Comparison of ENCODE assay signal across 1 cellular context in the genomic region with DNA sequence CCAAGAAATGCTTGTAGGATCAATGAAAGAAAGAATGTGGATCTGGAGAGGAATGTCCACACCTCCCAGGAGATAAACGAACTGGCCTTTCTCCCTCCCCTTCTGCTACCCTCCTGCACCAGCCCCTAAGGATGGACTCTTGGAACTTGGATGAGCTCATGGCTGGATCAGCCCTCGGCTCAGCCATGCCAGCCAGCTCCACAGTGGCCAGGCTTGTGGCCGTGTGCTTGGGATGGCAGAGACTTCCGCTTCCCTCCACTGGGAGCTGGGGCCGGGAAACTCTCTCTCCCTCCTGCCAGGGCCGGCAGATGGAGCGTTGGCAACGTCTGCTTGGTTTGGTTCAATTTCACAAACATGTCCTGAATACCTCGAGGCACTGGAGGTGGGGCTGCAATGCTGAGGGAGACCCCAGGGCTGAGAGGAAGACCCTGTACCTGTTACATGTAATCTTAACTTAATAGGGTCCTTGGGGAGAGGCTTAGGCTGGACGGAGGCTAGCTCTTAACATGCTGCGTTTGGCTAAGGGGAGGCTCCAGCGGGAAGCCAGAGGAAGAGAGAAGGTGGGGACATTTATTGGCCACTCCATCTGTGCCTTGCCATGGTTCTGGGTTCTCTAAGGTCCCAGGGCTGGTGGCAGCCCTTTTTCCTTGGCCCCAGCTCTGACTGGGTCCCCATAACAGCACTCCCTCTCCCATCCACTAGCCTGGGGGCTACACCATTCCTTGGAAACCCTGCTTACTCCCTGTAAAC.
TF ChIP-seq lines count a peak whose summit lies in the region.

No MANE protein-coding gene starts in this region.

TF ChIP-seq in WTC11, 78 proteins besides CTCF, POLR2A, EP300 and RAD21 (continued from another document):
- no peak for TF ChIP-seq PRRX2 (CRISPR knock-in tag; IDR thresholded peaks at IDR 0.05)
TF ChIP-seq in WTC11: peak in this region for 0.
